24 cellular contexts compared by ENCODE assay signal in the genomic region with DNA sequence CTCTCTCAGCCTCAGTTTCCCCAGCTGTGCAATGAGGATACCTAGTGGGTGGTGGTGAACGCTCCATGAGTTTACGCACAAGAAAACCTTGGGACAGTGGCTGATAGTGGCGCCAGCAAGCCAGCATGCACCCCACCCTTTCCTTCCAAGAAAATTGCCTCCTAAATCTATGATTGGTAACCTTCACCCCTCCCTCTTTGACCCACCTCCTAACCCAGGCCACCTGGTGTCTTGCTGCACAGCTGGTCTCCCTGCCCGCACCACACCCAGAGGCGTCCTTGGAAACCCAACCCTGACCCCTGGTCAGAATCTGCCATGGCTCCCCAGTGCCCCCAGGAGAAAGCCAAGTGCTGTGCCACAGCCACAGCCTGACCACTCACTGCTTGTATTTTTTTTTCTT. TPM values are rescaled to one million over a fixed set of nuclear protein-coding genes. Genes with fewer than 3 reads are reported as not detected.
DNase-seq lines count a peak whose midpoint lies in the region; FAIRE-seq and TF ChIP-seq lines count a peak whose summit lies in the region.
"Had no signal": no experiment of that assay in that cellular context is flagged by ENCODE, and none has a peak within 500 bp of the region (broad histone marks: within the 10 kb centered on the region; RNA-seq: fewer than 3 reads in every experiment).

No MANE protein-coding gene starts in this region.

- POLR2A ChIA-PET in activated CD4-positive, alpha-beta T cell treated with anti-CD3 and anti-CD28 coated beads, Interleukin-2, amount 10 ng/mL, durations not matched to agents 7 days and 5 days (lab: Charles Lee): no interaction called here

- no peak overlapping the region for H3K4me3 Mint-ChIP-seq in activated CD4-positive, alpha-beta T cell treated with anti-CD3 and anti-CD28 coated beads, Interleukin-2, amount 10 ng/mL, durations not matched to agents 7 days and 5 days
- H3K4me3 Mint-ChIP-seq: activated B cell treated with CpG ODN at 0.5 μM for 24 hours; activated T-helper 17 cell treated with anti-CD3 and anti-CD28 coated beads, Interleukin-2, amount 50 U/mL, for 72 hours; CD14-positive monocyte; immature natural killer cell; nephron; T-helper 17 cell had no signal

- H3K79me2 ChIP-seq in hepatocyte: peaks cover 5% of the 10 kb centered on the region

- no peak for TF ChIP-seq POLR2A in Peyer's patch (IDR thresholded peaks at IDR 0.05)

- TF ChIP-seq CTCF in Peyer's patch (IDR thresholded peaks at IDR 0.05) (no peak), hepatocyte (IDR thresholded peaks at IDR 0.05; ENCODE audit: poor library complexity) (no peak)

- peaks cover 45% of the 10 kb centered on the region for H3K4me1 Mint-ChIP-seq in activated CD4-positive, alpha-beta T cell treated with anti-CD3 and anti-CD28 coated beads, Interleukin-2, amount 10 ng/mL, durations not matched to agents 7 days and 5 days

- no peak overlapping the region for H2AFZ ChIP-seq in hepatocyte

- peaks cover 0 to 27% (median 10%) of the 10 kb centered on the region in 4 donors for H3K4me1 ChIP-seq in Peyer's patch
- H3K4me1 ChIP-seq in hepatocyte (ENCODE audit: insufficient read depth): peaks cover 16% of the 10 kb centered on the region
- H3K4me1 ChIP-seq in small intestine (ENCODE audit: control insufficient read depth in 2 of 2, insufficient read depth in 1 of 2, low read depth in 1 of 2, low read length in 1 of 2): peaks cover 0 to 2% of the 10 kb centered on the region in 2 donors

- FAIRE-seq in small intestine (lab: Jason Lieb, UNC): no peak

- H3K9me3 Mint-ChIP-seq in activated CD4-positive, alpha-beta T cell treated with anti-CD3 and anti-CD28 coated beads, Interleukin-2, amount 10 ng/mL, durations not matched to agents 7 days and 5 days: no peaks in the 10 kb centered on the region
- H3K9me3 Mint-ChIP-seq: activated B cell treated with CpG ODN at 0.5 μM for 24 hours; activated T-helper 17 cell treated with anti-CD3 and anti-CD28 coated beads, Interleukin-2, amount 50 U/mL, for 72 hours; CD14-positive monocyte; immature natural killer cell; nephron had no signal

- peak overlapping the region; percentile 17 to 89 (median 82) for H3K27ac ChIP-seq in Peyer's patch
- peak overlapping the region; percentile 94 for H3K27ac ChIP-seq in hepatocyte
- H3K27ac ChIP-seq in small intestine (ENCODE audit: low read depth in 1 of 2, low read length in 1 of 2): peak overlapping the region; percentile 92 to 96
- H3K27ac ChIP-seq in substantia nigra (ENCODE audit: low read depth, low read length, poor library complexity, severe bottlenecking): no peak overlapping the region
- H3K27ac ChIP-seq: tibial artery had no signal

- H3K27ac Mint-ChIP-seq in activated CD4-positive, alpha-beta T cell treated with anti-CD3 and anti-CD28 coated beads, Interleukin-2, amount 10 ng/mL, durations not matched to agents 7 days and 5 days: peak overlapping the region; percentile 54
- H3K27ac Mint-ChIP-seq: activated B cell treated with CpG ODN at 0.5 μM for 24 hours; activated T-helper 17 cell treated with anti-CD3 and anti-CD28 coated beads, Interleukin-2, amount 50 U/mL, for 72 hours; nephron; progenitor cell of endocrine pancreas; T-helper 17 cell had no signal

- no peaks in the 10 kb centered on the region for H3K27me3 Mint-ChIP-seq in activated CD4-positive, alpha-beta T cell treated with anti-CD3 and anti-CD28 coated beads, Interleukin-2, amount 10 ng/mL, durations not matched to agents 7 days and 5 days
- H3K27me3 Mint-ChIP-seq: activated T-helper 17 cell treated with anti-CD3 and anti-CD28 coated beads, Interleukin-2, amount 50 U/mL, for 72 hours; progenitor cell of endocrine pancreas; T-helper 17 cell had no signal

- no peaks in the 10 kb centered on the region for H3K9me2 ChIP-seq in hepatocyte (replicated peaks; ENCODE audit: insufficient read depth)

- H3K36me3 Mint-ChIP-seq in activated CD4-positive, alpha-beta T cell treated with anti-CD3 and anti-CD28 coated beads, Interleukin-2, amount 10 ng/mL, durations not matched to agents 7 days and 5 days (ENCODE audit: low read depth): no peaks in the 10 kb centered on the region
- H3K36me3 Mint-ChIP-seq: CD14-positive monocyte, immature natural killer cell had no signal

- H3K4me3 ChIP-seq in Peyer's patch: peak overlapping the region in 1 of 4 donors; percentile 25
- H3K4me3 ChIP-seq in hepatocyte: no peak overlapping the region
- H3K4me3 ChIP-seq in small intestine (ENCODE audit: low read depth in 1 of 2, low read length in 2 of 2): no peak overlapping the region
- H3K4me3 ChIP-seq: esophagus muscularis mucosa, lung, tibial artery had no signal

- H3K27me3 ChIP-seq in Peyer's patch: no peaks in the 10 kb centered on the region
- H3K27me3 ChIP-seq in hepatocyte: no peaks in the 10 kb centered on the region
- H3K27me3 ChIP-seq in small intestine (ENCODE audit: control insufficient read depth in 2 of 2, insufficient read depth in 2 of 2, low read length in 2 of 2): no peaks in the 10 kb centered on the region
- H3K27me3 ChIP-seq: esophagus muscularis mucosa had no signal

- H3K4me2 ChIP-seq in hepatocyte: peak overlapping the region; percentile 61

- 87% methylated on average over 5 of the region's 5 CpGs for WGBS in hepatocyte (ENCODE audit: low lambda C conversion rate, missing lambda C conversion rate)
- WGBS in small intestine, 3 donors: 28 to 55% (median 43%) methylated on average over 5 of the region's 5 CpGs

- DNase-seq in activated CD4-positive, alpha-beta T cell treated with anti-CD3 and anti-CD28 coated beads, Interleukin-2, amount 10 ng/mL, durations not matched to agents 7 days and 5 days: no peak
- DNase-seq in activated CD4-positive, alpha-beta T cell treated with anti-CD3 and anti-CD28 coated beads for 4 hours: no peak
- DNase-seq in Peyer's patch (peak in 1 of 3 donors; percentile 73), hepatocyte (ENCODE audit: low spot score) (no peak), small intestine (peak; percentile 71), anterior cingulate cortex (lab: John Stamatoyannopoulos, UW) (no peak), substantia nigra (lab: John Stamatoyannopoulos, UW) (no peak), T1000 (lab: John Stamatoyannopoulos, UW) (no peak)
- DNase-seq: activated B cell treated with CpG ODN at 0.5 μM for 24 hours, glutamatergic neuron, immature natural killer cell, NCI-H1694 treated with DMSO at 0.1 percent for 48 hours, NCI-H2227 treated with DMSO at 0.1 percent for 48 hours, SIG-M5, T-helper 17 cell had no signal

- H3K9me3 ChIP-seq in Peyer's patch (no peaks in the 10 kb centered on the region), hepatocyte (ENCODE audit: low read depth) (no peaks in the 10 kb centered on the region), small intestine (ENCODE audit: control insufficient read depth, low read depth) (no peaks in the 10 kb centered on the region)
- H3K9me3 ChIP-seq: esophagus muscularis mucosa, tibial artery had no signal

- H3K36me3 ChIP-seq in Peyer's patch (no peaks in the 10 kb centered on the region), hepatocyte (replicated peaks; ENCODE audit: insufficient read depth, low read depth) (no peaks in the 10 kb centered on the region), small intestine (ENCODE audit: control insufficient read depth in 2 of 2, insufficient read depth in 2 of 2, low read length in 2 of 2) (no peaks in the 10 kb centered on the region)
- H3K36me3 ChIP-seq: esophagus muscularis mucosa, tibial artery had no signal

- no peaks in the 10 kb centered on the region for H4K20me1 ChIP-seq in hepatocyte (ENCODE audit: insufficient read depth, poor library complexity, severe bottlenecking)

- CTCF ChIA-PET in activated CD4-positive, alpha-beta T cell treated with anti-CD3 and anti-CD28 coated beads, Interleukin-2, amount 10 ng/mL, durations not matched to agents 7 days and 5 days (lab: Charles Lee): interaction anchor here (0.5 to 7.8 kb wide), 5 partner anchors 37 to 418 kb away, joined by 3 to 222 read pairs (median 4); no protein-coding TSS in a partner anchor

RNA-seq across cellular contexts. Expression of a gene that starts 22.8 kb away (rescaled TPM):
- 10 to 100 TPM; 38.7 to 40.2 TPM for total RNA-seq in activated CD4-positive, alpha-beta T cell treated with anti-CD3 and anti-CD28 coated beads, Interleukin-2, amount 10 ng/mL, durations not matched to agents 7 days and 5 days
- total RNA-seq in Peyer's patch: 100 to 1,000 TPM in 3 of 4 donors, 10 to 100 TPM in 1; 45.4 to 136 (median 119) TPM
- total RNA-seq in hepatocyte: 4.3 and 6.3 TPM in 2 replicates
- 45.7 and 51.4 TPM in 2 replicates for polyA plus RNA-seq in hepatocyte
- polyA plus RNA-seq in small intestine: 100 to 1,000 TPM in 2 of 3 donors, 10 to 100 TPM in 1; 48.6 to 136 (median 106) TPM

RNA-seq across cellular contexts. Expression of a gene that starts 26.7 kb away (rescaled TPM):
- not detected for total RNA-seq in activated CD4-positive, alpha-beta T cell treated with anti-CD3 and anti-CD28 coated beads, Interleukin-2, amount 10 ng/mL, durations not matched to agents 7 days and 5 days
- total RNA-seq in Peyer's patch (not detected), hepatocyte (0.73 TPM in 1 of 2 replicates, not detected in the other)
- polyA plus RNA-seq in hepatocyte (not detected in 2 replicates), small intestine (not detected)
- total RNA-seq: A172; activated B cell treated with CpG ODN at 0.5 μM for 24 hours; activated T-helper 17 cell treated with anti-CD3 and anti-CD28 coated beads, Interleukin-2, amount 50 U/mL, for 72 hours; esophagus muscularis mucosa; MCF 10A; progenitor cell of endocrine pancreas; T-helper 17 cell had no signal
- polyA plus RNA-seq: CD14-positive monocyte, immature natural killer cell, lung had no signal

RNA-seq across cellular contexts. Expression of a gene that starts 52.0 kb away (rescaled TPM):
- not detected for total RNA-seq in activated CD4-positive, alpha-beta T cell treated with anti-CD3 and anti-CD28 coated beads, Interleukin-2, amount 10 ng/mL, durations not matched to agents 7 days and 5 days
- 100 to 1,000 TPM in 3 of 4 donors, 10 to 100 TPM in 1; 84.2 to 197 (median 132) TPM for total RNA-seq in Peyer's patch
- total RNA-seq in hepatocyte: 26.2 and 28.3 TPM in 2 replicates
- polyA plus RNA-seq in hepatocyte: 38.1 and 39.7 TPM in 2 replicates
- 100 to 1,000 TPM in 2 of 3 donors, 10 to 100 TPM in 1; 67.6 to 162 (median 117) TPM for polyA plus RNA-seq in small intestine
- total RNA-seq: A172; activated B cell treated with CpG ODN at 0.5 μM for 24 hours; activated T-helper 17 cell treated with anti-CD3 and anti-CD28 coated beads, Interleukin-2, amount 50 U/mL, for 72 hours; T-helper 17 cell had no signal
- polyA plus RNA-seq: CD14-positive monocyte, immature natural killer cell had no signal

RNA-seq across cellular contexts. Expression of a gene that starts 54.4 kb away (rescaled TPM):
- under 1 TPM in 1 of 2 experiments, not detected in 1; 0.23 TPM for total RNA-seq in activated CD4-positive, alpha-beta T cell treated with anti-CD3 and anti-CD28 coated beads, Interleukin-2, amount 10 ng/mL, durations not matched to agents 7 days and 5 days
- total RNA-seq in Peyer's patch (10 to 100 TPM in 3 of 4 donors, 1 to 10 TPM in 1; 4.4 to 16.9 (median 13.3) TPM), hepatocyte (2.8 and 5.1 TPM in 2 replicates)
- polyA plus RNA-seq in hepatocyte (4.9 and 5.6 TPM in 2 replicates), small intestine (10 to 100 TPM in 2 of 3 donors, 1 to 10 TPM in 1; 4.3 to 25.7 (median 17.4) TPM)
- total RNA-seq: A172, activated B cell treated with CpG ODN at 0.5 μM for 24 hours had no signal
- polyA plus RNA-seq: CD14-positive monocyte had no signal

Comparison
In these comparisons a context has a peak if more than half of its experiments do, and no peak if none do; other contexts are left out.
1. RNA of a gene that starts 52.0 kb away (total RNA-seq): 84.2 to 197 TPM in Peyer's patch and 26.2 to 28.3 TPM in hepatocyte; not detected in activated CD4-positive, alpha-beta T cell treated with anti-CD3 and anti-CD28 coated beads, Interleukin-2, amount 10 ng/mL, durations not matched to agents 7 days and 5 days; every median in the first group is over 10 times any median in the second.